In the genomic region with DNA sequence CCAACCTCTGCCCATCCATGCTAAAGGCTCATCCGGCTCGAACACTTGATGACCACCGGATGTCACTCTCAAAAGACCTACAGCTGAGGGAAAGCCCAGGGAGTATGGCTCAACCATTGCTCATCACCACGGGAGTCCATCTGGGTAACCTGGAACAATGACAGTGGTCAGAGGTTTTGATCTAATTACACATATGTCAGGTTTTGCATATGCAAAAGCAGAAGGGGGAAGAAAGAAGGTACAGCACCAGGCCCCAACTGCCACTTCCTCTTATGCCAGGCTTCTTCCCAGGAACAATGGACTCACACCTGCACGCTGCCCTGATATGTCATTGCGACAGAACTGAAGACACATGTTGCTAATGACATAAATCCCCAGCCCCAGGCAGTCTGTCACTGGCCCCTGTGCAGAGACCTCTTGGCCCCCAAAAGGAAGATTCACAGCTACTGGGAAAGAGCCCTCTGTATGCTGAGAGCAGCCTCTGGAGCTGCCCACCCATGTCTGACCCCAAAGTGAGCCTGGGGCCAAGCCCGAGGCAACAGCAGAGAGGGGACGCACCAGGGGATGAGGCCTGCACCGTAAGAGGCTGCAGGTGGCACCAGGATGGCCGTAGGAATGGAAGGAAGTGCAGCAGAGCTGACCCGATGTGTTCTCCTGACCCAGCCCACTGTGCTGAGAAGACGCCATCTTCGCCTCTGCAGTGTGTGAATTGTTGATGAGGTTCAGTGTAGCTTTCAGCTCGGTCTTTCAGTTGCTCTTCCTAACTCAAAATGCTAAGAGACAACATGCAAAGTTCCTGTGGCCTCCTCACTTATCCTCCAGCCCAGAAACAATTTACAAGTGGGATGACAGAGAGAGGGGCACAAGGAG, we compare ENCODE assay signal across 8 cellular contexts. TPM values are rescaled to one million over a fixed set of nuclear protein-coding genes. Genes with fewer than 3 reads are reported as not detected.
DNase-seq lines count a peak whose midpoint lies in the region; ATAC-seq and FAIRE-seq lines count a peak whose summit lies in the region.

No MANE protein-coding gene starts in this region.

- no peak for FAIRE-seq in frontal cortex (lab: Jason Lieb, UNC)

- peak; percentile 72 for DNase-seq in CD1c-positive myeloid dendritic cell (ENCODE audit: extremely low spot score)
- peak; percentile 91 for DNase-seq in MV-4-11 (lab: John Stamatoyannopoulos, UW)
- DNase-seq in cortex of kidney (lab: John Stamatoyannopoulos, UW): no peak
- no peak for DNase-seq in frontal cortex (ENCODE audit: low spot score in 2 of 2)

- peak; percentile 40 for ATAC-seq in GM19324 (IDR thresholded peaks at IDR 0.05; ENCODE audit: low FRiP score, unreplicated experiment)
- peak; percentile 73 for ATAC-seq in esophagus mucosa
- ATAC-seq in GM21737 (IDR thresholded peaks at IDR 0.05; ENCODE audit: unreplicated experiment): no peak
- no peak for ATAC-seq in GM18873 (IDR thresholded peaks at IDR 0.05; ENCODE audit: low FRiP score, unreplicated experiment)

RNA-seq across cellular contexts. Expression of gene EPS15L1, which starts 26.3 kb away (rescaled TPM):
- total RNA-seq in esophagus mucosa: 27.5 TPM
- total RNA-seq in frontal cortex: 15.1 TPM

RNA-seq across cellular contexts. Expression of gene CALR3, which starts 50.5 kb away (rescaled TPM):
- total RNA-seq in esophagus mucosa (not detected), frontal cortex (not detected)

RNA-seq across cellular contexts. Expression of gene C19orf44, which starts 50.7 kb away (rescaled TPM):
- total RNA-seq in esophagus mucosa: 1.8 TPM
- total RNA-seq in frontal cortex: 3.3 TPM

Comparison
In these comparisons a context has a peak if more than half of its experiments do, and no peak if none do; other contexts are left out.
1. DNase-seq: peak in CD1c-positive myeloid dendritic cell (single experiment) and MV-4-11 (single experiment); none in cortex of kidney (single experiment) and frontal cortex (0 of 2).
2. ATAC-seq: peak in GM19324 (single experiment) and esophagus mucosa (single experiment); none in GM21737 (single experiment) and GM18873 (single experiment).